Comparison of ENCODE assay signal across 8 cellular contexts in the genomic region with DNA sequence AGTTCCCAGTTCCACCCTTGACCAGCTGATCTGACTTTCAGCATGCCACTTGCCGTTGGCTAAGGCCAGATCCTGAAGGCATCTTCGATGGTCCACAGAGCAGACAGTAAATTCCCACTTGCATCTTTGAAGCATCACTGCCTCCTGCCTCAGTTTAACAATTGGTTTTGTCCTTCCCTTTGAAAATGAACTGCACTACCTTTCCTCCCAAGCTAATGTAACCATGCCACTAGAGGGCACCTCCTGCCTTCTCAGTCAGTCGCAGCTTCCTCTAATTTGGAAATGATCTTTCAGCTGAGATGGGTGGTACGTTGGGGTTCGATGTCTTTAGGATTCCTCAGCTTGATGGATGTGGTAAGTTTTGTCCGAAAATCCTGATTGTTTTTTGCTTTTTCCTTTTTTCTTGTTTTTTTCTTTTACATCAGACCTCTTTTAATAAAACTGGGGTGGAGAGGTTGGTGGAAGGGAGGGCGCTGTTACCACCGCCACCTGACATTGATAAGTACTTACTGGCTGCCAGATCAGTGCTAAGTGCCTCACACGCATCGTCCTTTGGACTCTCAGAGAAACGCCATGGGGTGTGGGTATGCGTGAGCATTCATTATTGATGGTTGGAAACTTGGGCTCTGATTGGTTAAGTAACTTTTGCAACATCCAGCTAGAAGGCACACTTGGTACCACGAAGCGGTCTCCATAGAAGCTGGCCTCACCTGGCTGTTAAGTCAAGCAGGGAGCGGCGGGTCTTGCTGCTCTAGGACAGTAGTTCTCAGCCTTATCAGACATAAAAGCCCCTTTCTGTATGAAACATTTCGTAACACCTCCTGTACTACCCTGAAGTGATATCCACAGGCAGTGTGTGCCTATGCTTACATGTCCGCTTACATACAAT. TPM values are rescaled to one million over a fixed set of nuclear protein-coding genes. Genes with fewer than 3 reads are reported as not detected.
DNase-seq lines count a peak whose midpoint lies in the region; ATAC-seq and TF ChIP-seq lines count a peak whose summit lies in the region.

No MANE protein-coding gene starts in this region.

- intact Hi-C loops in OCI-LY7 (cut with micrococcal nuclease; ENCODE audit: unreplicated experiment) = loop anchor here (1.0 to 10.0 kb wide), 6 partner anchors 22 to 349 kb away; no protein-coding TSS in a partner anchor
- intact Hi-C loops in stomach (cut with DNase I; ENCODE audit: low total_unique reads) = no loop called here

- H3K27me3 Mint-ChIP-seq in activated T-cell treated with anti-CD3 and anti-CD28 coated beads, Interleukin-2, amount 50 U/mL, for 4 hours (ENCODE audit: low read depth) = peaks cover 3% of the 10 kb centered on the region
- peaks cover 0 to 24% (median 9%) of the 10 kb centered on the region in 5 donors for H3K27me3 Mint-ChIP-seq in naive thymus-derived CD8-positive, alpha-beta T cell

- H3K36me3 Mint-ChIP-seq in activated T-cell treated with anti-CD3 and anti-CD28 coated beads, Interleukin-2, amount 50 U/mL, for 4 hours (ENCODE audit: insufficient read depth) = no peaks in the 10 kb centered on the region
- H3K36me3 Mint-ChIP-seq in naive thymus-derived CD8-positive, alpha-beta T cell = no peaks in the 10 kb centered on the region

- ATAC-seq in GM21390 (IDR thresholded peaks at IDR 0.05; ENCODE audit: unreplicated experiment) = peak; percentile 32
- ATAC-seq in activated T-cell treated with anti-CD3 and anti-CD28 coated beads, Interleukin-2, amount 50 U/mL, for 4 hours = peak; percentile 65 to 70
- peak; percentile 73 to 78 for ATAC-seq in naive thymus-derived CD8-positive, alpha-beta T cell

- H3K36me3 ChIP-seq in OCI-LY7 (ENCODE audit: insufficient read depth, low read length) (no peaks in the 10 kb centered on the region), fibroblast of lung (ENCODE audit: control insufficient read depth, insufficient read depth, low read length) (no peaks in the 10 kb centered on the region), stomach (no peaks in the 10 kb centered on the region)

- peak overlapping the region; percentile 14 to 94 (median 89) for H3K27ac Mint-ChIP-seq in naive thymus-derived CD8-positive, alpha-beta T cell

- peak; percentile 66 for DNase-seq in D341Med (ENCODE audit: low spot score)
- DNase-seq in HUDEP-2 (lab: John Stamatoyannopoulos, UW; ENCODE audit: unreplicated experiment in 76 of 76) = peak in 55 of 76 experiments; percentile 3 to 69 (median 32)
- peak; percentile 79 for DNase-seq in OCI-LY7 (ENCODE audit: low spot score)
- DNase-seq in activated T-cell treated with anti-CD3 and anti-CD28 coated beads, Interleukin-2, amount 50 U/mL, for 4 hours = peak; percentile 47
- peak; percentile 58 to 72 for DNase-seq in fibroblast of lung (ENCODE audit: low read depth in 2 of 2)
- DNase-seq in naive thymus-derived CD8-positive, alpha-beta T cell = peak in 9 of 10 donors; percentile 14 to 71 (median 45)
- DNase-seq in stomach = peak; percentile 52

- peaks cover 23% of the 10 kb centered on the region for H3K4me1 Mint-ChIP-seq in activated T-cell treated with anti-CD3 and anti-CD28 coated beads, Interleukin-2, amount 50 U/mL, for 4 hours (ENCODE audit: low read depth)
- H3K4me1 Mint-ChIP-seq in naive thymus-derived CD8-positive, alpha-beta T cell = peaks cover 4 to 29% (median 10%) of the 10 kb centered on the region in 4 donors

- CTCF ChIA-PET in OCI-LY7 (lab: Charles Lee; ENCODE audit: unreplicated experiment) = interaction anchor here (0.7 to 2.4 kb wide), 9 partner anchors 13 to 71 kb away, joined by 3 to 8 read pairs (median 3); a partner anchor contains a TSS

- 0 to 2% (median 2%) methylated on average over 18 of the region's 18 CpGs for WGBS in stomach, 5 donors

- H3K9me3 Mint-ChIP-seq in activated T-cell treated with anti-CD3 and anti-CD28 coated beads, Interleukin-2, amount 50 U/mL, for 4 hours = no peaks in the 10 kb centered on the region
- no peaks in the 10 kb centered on the region for H3K9me3 Mint-ChIP-seq in naive thymus-derived CD8-positive, alpha-beta T cell

- H3K9me3 ChIP-seq in OCI-LY7 (ENCODE audit: low read length) (no peaks in the 10 kb centered on the region), fibroblast of lung (ENCODE audit: control insufficient read depth, insufficient read depth, low read depth, low read length) (no peaks in the 10 kb centered on the region), stomach (no peaks in the 10 kb centered on the region)

- no TSS peak for BruUV-seq in OCI-LY7 (replicated peaks; lab: Mats Ljungman, UMichigan)

- TF ChIP-seq CTCF in OCI-LY7 (conservative IDR thresholded peaks at IDR 0.05; ENCODE audit: low read length) (peak; percentile 96), fibroblast of lung (conservative IDR thresholded peaks at IDR 0.05 in 1 of 2, IDR thresholded peaks at IDR 0.05 in 1 of 2; ENCODE audit: low read depth in 1 of 2, low read length in 2 of 2) (peak; percentile 87 to 96), stomach (IDR thresholded peaks at IDR 0.05) (peak in 5 of 7 experiments; percentile 34 to 63 (median 38))

- no peak overlapping the region for H3K27ac ChIP-seq in OCI-LY7 (ENCODE audit: low read depth, low read length, poor library complexity, severe bottlenecking)
- H3K27ac ChIP-seq in fibroblast of lung (ENCODE audit: insufficient read depth, low read length) = no peak overlapping the region
- peak overlapping the region; percentile 18 to 68 (median 51) for H3K27ac ChIP-seq in stomach

- peak overlapping the region; percentile 84 for H3K4me3 Mint-ChIP-seq in activated T-cell treated with anti-CD3 and anti-CD28 coated beads, Interleukin-2, amount 50 U/mL, for 4 hours
- H3K4me3 Mint-ChIP-seq in naive thymus-derived CD8-positive, alpha-beta T cell = peak overlapping the region; percentile 81 to 95 (median 87)

- H3K4me3 ChIP-seq in OCI-LY7 (ENCODE audit: low read depth, low read length, poor library complexity, severe bottlenecking) = peak overlapping the region; percentile 62
- H3K4me3 ChIP-seq in fibroblast of lung (replicated peaks in 1 of 4; ENCODE audit: control extremely low read depth in 1 of 4, insufficient read depth in 1 of 4, low read depth in 3 of 4, low read length in 4 of 4) = peak overlapping the region; percentile 46 to 67 (median 58)
- peak overlapping the region; percentile 41 to 49 (median 44) for H3K4me3 ChIP-seq in stomach

- H3K9me2 ChIP-seq in OCI-LY7 (ENCODE audit: insufficient read depth, low read length) = no peaks in the 10 kb centered on the region

- H2AFZ ChIP-seq in OCI-LY7 (ENCODE audit: low read length) (peak overlapping the region; percentile 92), fibroblast of lung (ENCODE audit: low read length) (peak overlapping the region; percentile 71)

- H3K4me1 ChIP-seq in OCI-LY7 (ENCODE audit: insufficient read depth, low read length, poor library complexity, severe bottlenecking) = peaks cover 29% of the 10 kb centered on the region
- H3K4me1 ChIP-seq in fibroblast of lung (ENCODE audit: control insufficient read depth, extremely low read depth, insufficient read depth, low read length) = peaks cover 6% of the 10 kb centered on the region
- peaks cover 0 to 15% (median 14%) of the 10 kb centered on the region in 4 donors for H3K4me1 ChIP-seq in stomach

- no peak for TF ChIP-seq EP300 in stomach (IDR thresholded peaks at IDR 0.05)

- TF ChIP-seq POLR2A in stomach (IDR thresholded peaks at IDR 0.05) = no peak

- POLR2A ChIA-PET in OCI-LY7 (lab: Charles Lee) = interaction anchor here (0.6 to 2.2 kb wide), 10 partner anchors 9 to 71 kb away, joined by 3 to 11 read pairs (median 5); a partner anchor contains a TSS
- POLR2A ChIA-PET in naive thymus-derived CD8-positive, alpha-beta T cell (lab: Charles Lee) = interaction anchor here (0.8 to 1.6 kb wide), 4 partner anchors 16 to 38 kb away, joined by 3 to 15 read pairs (median 6); a partner anchor contains a TSS

- H3K27me3 ChIP-seq in fibroblast of lung (ENCODE audit: control insufficient read depth, insufficient read depth, low read length) (peaks cover 3% of the 10 kb centered on the region), stomach (no peaks in the 10 kb centered on the region)

- H3K9ac ChIP-seq in fibroblast of lung (ENCODE audit: insufficient read depth, low read length) = no peak overlapping the region

- H3K79me2 ChIP-seq in OCI-LY7 (ENCODE audit: insufficient read depth, low read depth, low read length) (no peaks in the 10 kb centered on the region), fibroblast of lung (ENCODE audit: control insufficient read depth, insufficient read depth, low read length) (no peaks in the 10 kb centered on the region)

- peak overlapping the region; percentile 86 for H3K4me2 ChIP-seq in OCI-LY7 (ENCODE audit: low read length)
- peak overlapping the region; percentile 87 for H3K4me2 ChIP-seq in fibroblast of lung (ENCODE audit: extremely low read depth, insufficient read depth, low read length)

- H4K20me1 ChIP-seq in OCI-LY7 (ENCODE audit: insufficient read depth, low read length) (no peaks in the 10 kb centered on the region), fibroblast of lung (ENCODE audit: control insufficient read depth, extremely low read depth, insufficient read depth, low read length) (no peaks in the 10 kb centered on the region)

RNA-seq across cellular contexts. Expression of a gene that starts 16.9 kb away (rescaled TPM):
- 420 and 480 TPM in 2 replicates for total RNA-seq in OCI-LY7 (2014; rRNA removed; shearing (Covaris generic))
- total RNA-seq in OCI-LY7 (2022) (340 and 428 TPM in 2 replicates), fibroblast of lung (17.5 and 77.5 TPM in 2 replicates), stomach (10 to 100 TPM in 3 of 5 donors, 1 to 10 TPM in 1, not detected in 1; 2.3 to 27.0 (median 20.8) TPM)
- total RNA-seq in activated T-cell treated with anti-CD3 and anti-CD28 coated beads, Interleukin-2, amount 50 U/mL, for 4 hours = 10 to 100 TPM; 22.5 to 27.1 (median 25.8) TPM
- polyA plus RNA-seq in fibroblast of lung (108 and 363 TPM in 2 replicates), stomach (100 to 1,000 TPM in 1 of 3 donors, 10 to 100 TPM in 2; 17.4 to 104 (median 23.9) TPM)
- polyA plus RNA-seq in fibroblast of lung (2012) = 41.7 and 143 TPM in 2 replicates
- 12.6 and 40.9 TPM in 2 replicates for polyA minus RNA-seq in fibroblast of lung (ENCODE audit: low replicate concordance)
- 1 to 10 TPM; 2.7 to 4.2 TPM for total RNA-seq in naive thymus-derived CD8-positive, alpha-beta T cell
- 10 to 100 TPM in 1 of 3 donors, 1 to 10 TPM in 2; 7.1 to 18.9 (median 8.9) TPM for polyA plus RNA-seq in naive thymus-derived CD8-positive, alpha-beta T cell

RNA-seq across cellular contexts. Expression of a gene that starts 19.7 kb away (rescaled TPM):
- total RNA-seq in OCI-LY7 (2014; rRNA removed; shearing (Covaris generic)) = 32.2 and 59.7 TPM in 2 replicates
- total RNA-seq in OCI-LY7 (2022) (46.2 and 55.4 TPM in 2 replicates), fibroblast of lung (74.5 and 79.4 TPM in 2 replicates), stomach (10 to 100 TPM; 26.8 to 66.8 (median 33.8) TPM)
- 10 to 100 TPM; 33.2 to 48.3 (median 44.9) TPM for total RNA-seq in activated T-cell treated with anti-CD3 and anti-CD28 coated beads, Interleukin-2, amount 50 U/mL, for 4 hours
- polyA plus RNA-seq in fibroblast of lung (35.6 and 47.1 TPM in 2 replicates), stomach (10 to 100 TPM; 26.3 to 54.8 (median 28.7) TPM)
- polyA plus RNA-seq in fibroblast of lung (2012) = 43.0 and 51.9 TPM in 2 replicates
- polyA minus RNA-seq in fibroblast of lung (ENCODE audit: low replicate concordance) = 2.3 and 16.7 TPM in 2 replicates
- 10 to 100 TPM; 94.2 to 95.0 TPM for total RNA-seq in naive thymus-derived CD8-positive, alpha-beta T cell
- 10 to 100 TPM; 70.5 to 79.8 (median 71.1) TPM for polyA plus RNA-seq in naive thymus-derived CD8-positive, alpha-beta T cell

RNA-seq across cellular contexts. Expression of a gene that starts 38.7 kb away (rescaled TPM):
- total RNA-seq in OCI-LY7 (2014; rRNA removed; shearing (Covaris generic)) = 2.4 and 2.7 TPM in 2 replicates
- 3.7 and 5.1 TPM in 2 replicates for total RNA-seq in OCI-LY7 (2022)
- under 1 TPM; 0.38 to 0.43 (median 0.42) TPM for total RNA-seq in activated T-cell treated with anti-CD3 and anti-CD28 coated beads, Interleukin-2, amount 50 U/mL, for 4 hours
- 4.9 and 5.3 TPM in 2 replicates for total RNA-seq in fibroblast of lung
- 1.8 and 4.0 TPM in 2 replicates for polyA plus RNA-seq in fibroblast of lung
- polyA plus RNA-seq in fibroblast of lung (2012) = 1.3 and 2.0 TPM in 2 replicates
- not detected in 2 replicates for polyA minus RNA-seq in fibroblast of lung (ENCODE audit: low replicate concordance)
- under 1 TPM; 0.47 to 0.49 TPM for total RNA-seq in naive thymus-derived CD8-positive, alpha-beta T cell
- polyA plus RNA-seq in naive thymus-derived CD8-positive, alpha-beta T cell = under 1 TPM; 0.15 to 0.47 (median 0.24) TPM
- 1 to 10 TPM in 4 of 5 donors, under 1 TPM in 1; 0.29 to 7.2 (median 1.8) TPM for total RNA-seq in stomach
- polyA plus RNA-seq in stomach = 1 to 10 TPM; 1.2 to 2.7 (median 1.4) TPM

Comparison
In these comparisons a context has a peak if more than half of its experiments do, and no peak if none do; other contexts are left out.
1. H3K27ac ChIP-seq: peak in stomach (5 of 5); none in OCI-LY7 (single experiment) and fibroblast of lung (single experiment).
2. CTCF ChIP-seq: peak in every context shown above with its lines; median percentile 96 in OCI-LY7; 92 in fibroblast of lung; 38 in stomach.
3. Peak in every context shown above with its lines, with median percentiles within 50 percentile points of each other: DNase-seq, ATAC-seq and H3K4me3 ChIP-seq.